Comparison of ENCODE assay signal across 8 cellular contexts in genomic region chr1:27724961-27725373, GRCh38. TPM values are rescaled to one million over a fixed set of nuclear protein-coding genes. Genes with fewer than 3 reads are reported as not detected.
DNase-seq lines count a peak whose midpoint lies in the region; ATAC-seq and TF ChIP-seq lines count a peak whose summit lies in the region.

No MANE protein-coding gene starts in this region.

- no peak for TF ChIP-seq CTCF in gastrocnemius medialis (IDR thresholded peaks at IDR 0.05 in 4 of 5, conservative IDR thresholded peaks at IDR 0.05 in 1 of 5)

- no peaks in the 10 kb centered on the region for H3K9me3 ChIP-seq in gastrocnemius medialis

- intact Hi-C loops in activated T-helper 1 cell treated with anti-CD3 and anti-CD28 coated beads, Interleukin-12 subunit alpha, Interleukin-12 subunit beta, Interleukin-2, Interleukin-4 antibody, amounts not matched to agents 30 ng/mL and 10 ng/mL and 1 ng/mL, durations not matched to agents 14 hours and 24 hours and 36 hours (cut with micrococcal nuclease), result loop anchor here (1.0 to 10.0 kb wide), 9 partner anchors 48 to 490 kb away; partner anchors contain the start of genes AHDC1, EYA3, GPR3 and IFI6
- intact Hi-C loops in left cardiac atrium (cut with DNase I), result loop anchor here in 1 of 2 donors (5.0 kb wide), 1 partner anchor 53 kb away; the partner anchor contains the start of gene IFI6
- intact Hi-C loops in gastrocnemius medialis (cut with DNase I; ENCODE audit: low total_unique reads), result loop anchor here (1.0 to 5.0 kb wide), 6 partner anchors 48 to 403 kb away; partner anchors contain the start of genes EYA3, IFI6, PPP1R8 and STX12

- in situ Hi-C loops in gastrocnemius medialis (cut with MboI; ENCODE audit: low sequenced_read_pairs in 4 of 4), result no loop called here

- peak overlapping the region; percentile 85 for H3K4me3 Mint-ChIP-seq in activated T-helper 1 cell treated with anti-CD3 and anti-CD28 coated beads, Interleukin-12 subunit alpha, Interleukin-12 subunit beta, Interleukin-2, Interleukin-4 antibody, amounts not matched to agents 30 ng/mL and 10 ng/mL and 1 ng/mL, durations not matched to agents 14 hours and 24 hours and 36 hours

- peak overlapping the region; percentile 61 to 83 (median 75) for H3K4me3 ChIP-seq in gastrocnemius medialis

- H3K27me3 ChIP-seq in gastrocnemius medialis, result no peaks in the 10 kb centered on the region

- peaks cover 0 to 23% of the 10 kb centered on the region in 2 donors for H3K36me3 ChIP-seq in gastrocnemius medialis

- DNase-seq in DMS53 (lab: John Stamatoyannopoulos, UW), result peak; percentile 91
- peak; percentile 88 for DNase-seq in NCI-H1105 treated with DMSO at 0.1 percent for 48 hours (lab: John Stamatoyannopoulos, UW)
- no peak for DNase-seq in activated T-helper 1 cell treated with anti-CD3 and anti-CD28 coated beads, Interleukin-12 subunit alpha, Interleukin-12 subunit beta, Interleukin-2, Interleukin-4 antibody, amounts not matched to agents 30 ng/mL and 10 ng/mL and 1 ng/mL, durations not matched to agents 14 hours and 24 hours and 36 hours (ENCODE audit: low spot score)
- peak; percentile 35 for DNase-seq in left cardiac atrium
- peak in 1 of 2 donors; percentile 20 for DNase-seq in gastrocnemius medialis
- no peak for DNase-seq in NOMO-1 treated with dmso at 0.1 percent for 144 hours (lab: John Stamatoyannopoulos, UW; ENCODE audit: unreplicated experiment)

- no peak for ATAC-seq in left cardiac atrium
- ATAC-seq in gastrocnemius medialis, result no peak
- ATAC-seq in HG03196 (IDR thresholded peaks at IDR 0.05; ENCODE audit: unreplicated experiment), result no peak
- ATAC-seq in GM19455 (IDR thresholded peaks at IDR 0.05; ENCODE audit: unreplicated experiment), result no peak

- peaks cover 17 to 20% of the 10 kb centered on the region in 2 donors for H3K4me1 ChIP-seq in gastrocnemius medialis

- H3K27ac Mint-ChIP-seq in activated T-helper 1 cell treated with anti-CD3 and anti-CD28 coated beads, Interleukin-12 subunit alpha, Interleukin-12 subunit beta, Interleukin-2, Interleukin-4 antibody, amounts not matched to agents 30 ng/mL and 10 ng/mL and 1 ng/mL, durations not matched to agents 14 hours and 24 hours and 36 hours, result peak overlapping the region; percentile 97

- peaks cover 10% of the 10 kb centered on the region for H3K36me3 Mint-ChIP-seq in activated T-helper 1 cell treated with anti-CD3 and anti-CD28 coated beads, Interleukin-12 subunit alpha, Interleukin-12 subunit beta, Interleukin-2, Interleukin-4 antibody, amounts not matched to agents 30 ng/mL and 10 ng/mL and 1 ng/mL, durations not matched to agents 14 hours and 24 hours and 36 hours (ENCODE audit: low read depth)

- TF ChIP-seq POLR2A in gastrocnemius medialis (IDR thresholded peaks at IDR 0.05), result no peak

- peaks cover 4% of the 10 kb centered on the region for H3K27me3 Mint-ChIP-seq in activated T-helper 1 cell treated with anti-CD3 and anti-CD28 coated beads, Interleukin-12 subunit alpha, Interleukin-12 subunit beta, Interleukin-2, Interleukin-4 antibody, amounts not matched to agents 30 ng/mL and 10 ng/mL and 1 ng/mL, durations not matched to agents 14 hours and 24 hours and 36 hours (ENCODE audit: insufficient read depth)

- peaks cover 28% of the 10 kb centered on the region for H3K4me1 Mint-ChIP-seq in activated T-helper 1 cell treated with anti-CD3 and anti-CD28 coated beads, Interleukin-12 subunit alpha, Interleukin-12 subunit beta, Interleukin-2, Interleukin-4 antibody, amounts not matched to agents 30 ng/mL and 10 ng/mL and 1 ng/mL, durations not matched to agents 14 hours and 24 hours and 36 hours (ENCODE audit: low read depth)

- H3K27ac ChIP-seq in gastrocnemius medialis, result peak overlapping the region; percentile 72 to 86 (median 78)

- no peaks in the 10 kb centered on the region for H3K9me3 Mint-ChIP-seq in activated T-helper 1 cell treated with anti-CD3 and anti-CD28 coated beads, Interleukin-12 subunit alpha, Interleukin-12 subunit beta, Interleukin-2, Interleukin-4 antibody, amounts not matched to agents 30 ng/mL and 10 ng/mL and 1 ng/mL, durations not matched to agents 14 hours and 24 hours and 36 hours

RNA-seq across cellular contexts. Expression of gene FAM76A, which starts 0.8 kb away (rescaled TPM):
- 9.9 and 13.1 TPM in 2 replicates for total RNA-seq in activated T-helper 1 cell treated with anti-CD3 and anti-CD28 coated beads, Interleukin-12 subunit alpha, Interleukin-12 subunit beta, Interleukin-2, Interleukin-4 antibody, amounts not matched to agents 30 ng/mL and 10 ng/mL and 1 ng/mL, durations not matched to agents 14 hours and 24 hours and 36 hours
- total RNA-seq in left cardiac atrium (10 to 100 TPM; 13.2 to 13.5 TPM), gastrocnemius medialis (10 to 100 TPM in 3 of 4 donors, 1 to 10 TPM in 1; 9.4 to 20.0 (median 15.5) TPM)

RNA-seq across cellular contexts. Expression of gene STX12, which starts 48.1 kb away (rescaled TPM):
- 22.0 and 23.9 TPM in 2 replicates for total RNA-seq in activated T-helper 1 cell treated with anti-CD3 and anti-CD28 coated beads, Interleukin-12 subunit alpha, Interleukin-12 subunit beta, Interleukin-2, Interleukin-4 antibody, amounts not matched to agents 30 ng/mL and 10 ng/mL and 1 ng/mL, durations not matched to agents 14 hours and 24 hours and 36 hours
- total RNA-seq in left cardiac atrium (10 to 100 TPM; 30.5 to 46.6 TPM), gastrocnemius medialis (10 to 100 TPM; 19.2 to 71.6 (median 31.2) TPM)

RNA-seq across cellular contexts. Expression of gene IFI6, which starts 53.0 kb away (rescaled TPM):
- 71.7 and 85.6 TPM in 2 replicates for total RNA-seq in activated T-helper 1 cell treated with anti-CD3 and anti-CD28 coated beads, Interleukin-12 subunit alpha, Interleukin-12 subunit beta, Interleukin-2, Interleukin-4 antibody, amounts not matched to agents 30 ng/mL and 10 ng/mL and 1 ng/mL, durations not matched to agents 14 hours and 24 hours and 36 hours
- total RNA-seq in left cardiac atrium (100 to 1,000 TPM in 1 of 2 donors, 10 to 100 TPM in 1; 40.6 to 143 TPM), gastrocnemius medialis (10 to 100 TPM in 3 of 4 donors, 1 to 10 TPM in 1; 7.7 to 25.1 (median 14.5) TPM)

Comparison
In these comparisons a context has a peak if more than half of its experiments do, and no peak if none do; other contexts are left out.
1. DNase-seq: peak in DMS53 (single experiment), NCI-H1105 treated with DMSO at 0.1 percent for 48 hours (single experiment) and left cardiac atrium (single experiment); none in activated T-helper 1 cell treated with anti-CD3 and anti-CD28 coated beads, Interleukin-12 subunit alpha, Interleukin-12 subunit beta, Interleukin-2, Interleukin-4 antibody, amounts not matched to agents 30 ng/mL and 10 ng/mL and 1 ng/mL, durations not matched to agents 14 hours and 24 hours and 36 hours (single experiment) and NOMO-1 treated with dmso at 0.1 percent for 144 hours (single experiment).